In genomic region chrX:154512879-154513553, GRCh38 we compare ENCODE assay signal across 1 cellular context.
TF ChIP-seq lines count a peak whose summit lies in the region.

No MANE protein-coding gene starts in this region.

TF ChIP-seq in IMR-90, 13 proteins besides CTCF, POLR2A, EP300 and RAD21:
- TF ChIP-seq FOS (IDR thresholded peaks at IDR 0.05; ENCODE audit: low read depth, low read length) = no peak
- TF ChIP-seq NFE2L2 (IDR thresholded peaks at IDR 0.05; ENCODE audit: low read depth, low read length) = no peak
- TF ChIP-seq MXI1 (IDR thresholded peaks at IDR 0.05; ENCODE audit: borderline replicate concordance, low read depth, low read length) = no peak
- TF ChIP-seq RFX5 (IDR thresholded peaks at IDR 0.05; ENCODE audit: low read depth, low read length) = no peak
- TF ChIP-seq BHLHE40 (IDR thresholded peaks at IDR 0.05; ENCODE audit: low read depth, low read length) = no peak
- TF ChIP-seq USF2 (IDR thresholded peaks at IDR 0.05; ENCODE audit: low read depth, low read length) = no peak
- no peak for TF ChIP-seq CEBPB (IDR thresholded peaks at IDR 0.05; ENCODE audit: low read depth, low read length)
- no peak for TF ChIP-seq ELK1 (IDR thresholded peaks at IDR 0.05; ENCODE audit: borderline replicate concordance, low read depth, low read length)
- no peak for TF ChIP-seq MAZ (IDR thresholded peaks at IDR 0.05; ENCODE audit: borderline replicate concordance, low read depth, low read length)
- TF ChIP-seq CHD1 (IDR thresholded peaks at IDR 0.05; ENCODE audit: low read depth, low read length) = no peak
- no peak for TF ChIP-seq RCOR1 (IDR thresholded peaks at IDR 0.05; ENCODE audit: insufficient replicate concordance, low read length)
- no peak for TF ChIP-seq SMC3 (IDR thresholded peaks at IDR 0.05; ENCODE audit: low read depth, low read length)
- TF ChIP-seq MAFK (IDR thresholded peaks at IDR 0.05; ENCODE audit: low read depth, low read length) = no peak
